12 cellular contexts compared by ENCODE assay signal in the genomic region with DNA sequence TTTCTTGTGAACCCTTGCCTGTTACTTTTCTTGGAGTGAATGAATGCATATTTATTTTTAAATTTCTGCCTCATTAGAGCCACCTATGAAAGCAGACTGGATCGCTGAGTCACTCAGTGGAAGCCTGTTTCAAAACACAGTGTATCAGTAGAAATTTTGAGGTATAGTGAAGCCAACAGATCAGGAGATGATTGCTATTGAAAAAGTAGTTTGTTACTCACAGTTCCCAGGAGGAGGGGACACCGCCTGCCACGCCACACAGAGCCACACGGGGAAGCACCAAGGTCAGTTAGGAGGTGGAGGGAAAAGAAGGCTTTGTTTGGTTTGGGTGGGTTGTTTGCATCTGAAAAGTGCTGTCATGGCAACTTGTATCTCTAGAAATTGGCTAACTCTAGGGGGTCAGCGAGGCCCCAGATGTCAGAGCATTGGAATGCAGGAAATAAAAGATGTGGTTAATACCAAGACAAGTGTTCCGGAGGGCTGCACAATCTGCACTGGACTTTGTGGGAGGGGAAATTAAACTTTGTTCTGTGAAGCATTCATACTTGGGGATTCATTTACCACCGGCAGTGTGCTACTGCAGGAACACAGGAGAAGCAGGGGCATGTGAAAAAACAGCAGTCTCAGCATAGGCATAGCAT.
DNase-seq lines count a peak whose midpoint lies in the region; ATAC-seq and TF ChIP-seq lines count a peak whose summit lies in the region.
"Had no signal": no experiment of that assay in that cellular context is flagged by ENCODE, and none has a peak within 500 bp of the region (broad histone marks: within the 10 kb centered on the region; RNA-seq: fewer than 3 reads in every experiment).

No MANE protein-coding gene starts in this region.

- H3K9ac ChIP-seq in PC-3 (ENCODE audit: low read length), result no peak overlapping the region
- H3K9ac ChIP-seq in neuronal stem cell (ENCODE audit: low read depth, low read length, poor library complexity), result no peak overlapping the region

- no peak overlapping the region for H3K4ac ChIP-seq in neuronal stem cell (ENCODE audit: low read length)

- H3K27me3 Mint-ChIP-seq in activated naive CD4-positive, alpha-beta T cell treated with anti-CD3 and anti-CD28 coated beads, Interleukin-2, amount 10 ng/mL, durations not matched to agents 7 days and 5 days, result peaks cover 21% of the 10 kb centered on the region

- no peak overlapping the region for H2BK120ac ChIP-seq in neuronal stem cell (ENCODE audit: low read depth, low read length)

- no peak overlapping the region for H4K91ac ChIP-seq in neuronal stem cell (ENCODE audit: low read depth, low read length, poor library complexity)

- H4K20me1 ChIP-seq in PC-3 (ENCODE audit: low read length), result no peaks in the 10 kb centered on the region

- peak overlapping the region; percentile 53 for H3K18ac ChIP-seq in neuronal stem cell (ENCODE audit: low read length)

- no CpG with 5 or more reads among the region's 7 CpGs for WGBS in neuronal stem cell (ENCODE audit: extremely low coverage in 2 of 2, insufficient read length in 2 of 2, insufficient replicate concordance in 1 of 2), 2 donors
- WGBS in sigmoid colon, 2 donors, result 67 to 76% methylated on average over 7 of the region's 7 CpGs

- H3K4me3 ChIP-seq in PC-3 (ENCODE audit: low read length) (no peak overlapping the region), neuronal stem cell (ENCODE audit: low read length in 2 of 2) (no peak overlapping the region), sigmoid colon (no peak overlapping the region)
- H3K4me3 ChIP-seq: dorsolateral prefrontal cortex had no signal

- no peak for TF ChIP-seq EP300 in sigmoid colon (IDR thresholded peaks at IDR 0.05)

- intact Hi-C loops in PC-3 (cut with micrococcal nuclease) (no loop called here), sigmoid colon (cut with DNase I) (no loop called here)

- H3K14ac ChIP-seq in neuronal stem cell (ENCODE audit: low read length), result no peak overlapping the region

- H3F3A ChIP-seq in PC-3 (ENCODE audit: low read length, unreplicated experiment), result no peaks in the 10 kb centered on the region

- H3K27ac Mint-ChIP-seq in activated naive CD4-positive, alpha-beta T cell treated with anti-CD3 and anti-CD28 coated beads, Interleukin-2, amount 10 ng/mL, durations not matched to agents 7 days and 5 days, result no peak overlapping the region
- H3K27ac Mint-ChIP-seq: naive thymus-derived CD8-positive, alpha-beta T cell had no signal

- H2AK5ac ChIP-seq in neuronal stem cell (ENCODE audit: low read depth, low read length), result no peak overlapping the region

- H2BK5ac ChIP-seq in neuronal stem cell (ENCODE audit: low read length), result peak overlapping the region; percentile 32

- H3K27me3 ChIP-seq in PC-3 (ENCODE audit: low read length) (no peaks in the 10 kb centered on the region), neuronal stem cell (ENCODE audit: control insufficient read depth in 3 of 3, insufficient read depth in 3 of 3, low read depth in 1 of 3, low read length in 3 of 3) (no peaks in the 10 kb centered on the region), sigmoid colon (no peaks in the 10 kb centered on the region)

- H2AFZ ChIP-seq in PC-3 (ENCODE audit: low read length) (no peak overlapping the region), neuronal stem cell (ENCODE audit: low read length) (peak overlapping the region; percentile 40)

- H3K4me1 ChIP-seq in PC-3 (ENCODE audit: insufficient read depth, low read length) (peaks cover 7% of the 10 kb centered on the region; the same call in 1 of the 2 replicates), neuronal stem cell (ENCODE audit: control insufficient read depth in 2 of 2, insufficient read depth in 1 of 2, low read depth in 1 of 2, low read length in 2 of 2) (peaks cover 0 to 33% of the 10 kb centered on the region in 2 donors), sigmoid colon (no peaks in the 10 kb centered on the region)

- peak; percentile 10 for TF ChIP-seq CTCF in GM12873 (IDR thresholded peaks at IDR 0.05; ENCODE audit: insufficient read depth, low read depth, low read length, missing control alignments)
- TF ChIP-seq CTCF in PC-3 (conservative IDR thresholded peaks at IDR 0.05; ENCODE audit: low read depth, low read length), result no peak
- TF ChIP-seq CTCF in sigmoid colon (IDR thresholded peaks at IDR 0.05), result no peak

- no peak overlapping the region for H2BK15ac ChIP-seq in neuronal stem cell (ENCODE audit: low read length)

- H3K79me2 ChIP-seq in PC-3 (ENCODE audit: low read length), result no peaks in the 10 kb centered on the region

- H3K4me2 ChIP-seq in PC-3 (ENCODE audit: low read length), result no peak overlapping the region
- peak overlapping the region; percentile 12 for H3K4me2 ChIP-seq in neuronal stem cell (ENCODE audit: insufficient read depth, low read length, poor library complexity, severe bottlenecking)

- CTCF ChIA-PET in PC-3 (lab: Charles Lee), result no interaction called here
- CTCF ChIA-PET in activated naive CD4-positive, alpha-beta T cell treated with anti-CD3 and anti-CD28 coated beads, Interleukin-2, amount 10 ng/mL, durations not matched to agents 7 days and 5 days (lab: Charles Lee), result no interaction called here

- H3K9me2 ChIP-seq in PC-3 (replicated peaks; ENCODE audit: low read length), result no peaks in the 10 kb centered on the region

- no peaks in the 10 kb centered on the region for H3K9me3 Mint-ChIP-seq in activated naive CD4-positive, alpha-beta T cell treated with anti-CD3 and anti-CD28 coated beads, Interleukin-2, amount 10 ng/mL, durations not matched to agents 7 days and 5 days

- H3K4me1 Mint-ChIP-seq in activated naive CD4-positive, alpha-beta T cell treated with anti-CD3 and anti-CD28 coated beads, Interleukin-2, amount 10 ng/mL, durations not matched to agents 7 days and 5 days, result no peaks in the 10 kb centered on the region

- H3K79me1 ChIP-seq in neuronal stem cell (ENCODE audit: low read depth, low read length), result no peaks in the 10 kb centered on the region

- H3K27ac ChIP-seq in PC-3 (ENCODE audit: low read length) (no peak overlapping the region), neuronal stem cell (replicated peaks; ENCODE audit: low read length) (peak overlapping the region; percentile 87), sigmoid colon (no peak overlapping the region)
- H3K27ac ChIP-seq: dorsolateral prefrontal cortex had no signal

- POLR2A ChIA-PET in PC-3 (lab: Charles Lee; ENCODE audit: unreplicated experiment), result no interaction called here

- no peak overlapping the region for H4K8ac ChIP-seq in neuronal stem cell (ENCODE audit: low read depth, low read length)

- no peaks in the 10 kb centered on the region for H3K9me3 ChIP-seq in PC-3 (ENCODE audit: low read length)
- H3K9me3 ChIP-seq in neuronal stem cell (replicated peaks in 1 of 2; ENCODE audit: control insufficient read depth in 2 of 2, insufficient read depth in 1 of 2, low read depth in 1 of 2, low read length in 2 of 2), result peaks cover 8% of the 10 kb centered on the region in 2 donors
- H3K9me3 ChIP-seq in sigmoid colon, result peaks cover 0 to 5% (median 0%) of the 10 kb centered on the region in 4 donors

- ATAC-seq in PC-3, result peak; percentile 24; the same call in 1 of the 2 replicates
- ATAC-seq in HG03045 (IDR thresholded peaks at IDR 0.05; ENCODE audit: unreplicated experiment), result no peak
- ATAC-seq: naive thymus-derived CD8-positive, alpha-beta T cell had no signal

- no peaks in the 10 kb centered on the region for H3K36me3 Mint-ChIP-seq in activated naive CD4-positive, alpha-beta T cell treated with anti-CD3 and anti-CD28 coated beads, Interleukin-2, amount 10 ng/mL, durations not matched to agents 7 days and 5 days

- no peaks in the 10 kb centered on the region for H3K36me3 ChIP-seq in PC-3 (ENCODE audit: low read depth, low read length)
- H3K36me3 ChIP-seq in neuronal stem cell (replicated peaks in 1 of 2; ENCODE audit: control insufficient read depth in 2 of 2, insufficient read depth in 2 of 2, low read length in 2 of 2), result no peaks in the 10 kb centered on the region
- no peaks in the 10 kb centered on the region for H3K36me3 ChIP-seq in sigmoid colon

- no peak overlapping the region for H3K4me3 Mint-ChIP-seq in activated naive CD4-positive, alpha-beta T cell treated with anti-CD3 and anti-CD28 coated beads, Interleukin-2, amount 10 ng/mL, durations not matched to agents 7 days and 5 days
- H3K4me3 Mint-ChIP-seq: naive thymus-derived CD8-positive, alpha-beta T cell had no signal

- no TSS peak for BruUV-seq in PC-3 (replicated peaks; lab: Mats Ljungman, UMichigan)

- DNase-seq in PC-3 (peak; percentile 60), fibroblast of the conjunctiva (ENCODE audit: low read depth) (peak; percentile 47), neuronal stem cell (ENCODE audit: low spot score) (peak; percentile 59), NCI-H446 treated with DMSO at 0.1 percent for 48 hours (lab: John Stamatoyannopoulos, UW) (no peak), sigmoid colon (no peak)
- DNase-seq in activated naive CD4-positive, alpha-beta T cell treated with anti-CD3 and anti-CD28 coated beads, Interleukin-2, amount 10 ng/mL, durations not matched to agents 7 days and 5 days, result no peak
- DNase-seq: DMS79; dorsolateral prefrontal cortex; naive thymus-derived CD8-positive, alpha-beta T cell; NK-92 treated with Interleukin-12 subunit alpha and Interleukin-12 subunit beta, amount 100 ng/mL, for 24 hours had no signal

- H2BK12ac ChIP-seq in neuronal stem cell (ENCODE audit: low read length), result no peak overlapping the region

- H3K23ac ChIP-seq in neuronal stem cell (ENCODE audit: low read depth, low read length, poor library complexity), result no peak overlapping the region

- TF ChIP-seq POLR2A in sigmoid colon (IDR thresholded peaks at IDR 0.05), result no peak

Comparison
In these comparisons a context has a peak if more than half of its experiments do, and no peak if none do; other contexts are left out.
1. DNase-seq: peak in PC-3 (single experiment), fibroblast of the conjunctiva (single experiment) and neuronal stem cell (single experiment); none in NCI-H446 treated with DMSO at 0.1 percent for 48 hours (single experiment), activated naive CD4-positive, alpha-beta T cell treated with anti-CD3 and anti-CD28 coated beads, Interleukin-2, amount 10 ng/mL, durations not matched to agents 7 days and 5 days (single experiment) and sigmoid colon (single experiment).